In the genomic region with DNA sequence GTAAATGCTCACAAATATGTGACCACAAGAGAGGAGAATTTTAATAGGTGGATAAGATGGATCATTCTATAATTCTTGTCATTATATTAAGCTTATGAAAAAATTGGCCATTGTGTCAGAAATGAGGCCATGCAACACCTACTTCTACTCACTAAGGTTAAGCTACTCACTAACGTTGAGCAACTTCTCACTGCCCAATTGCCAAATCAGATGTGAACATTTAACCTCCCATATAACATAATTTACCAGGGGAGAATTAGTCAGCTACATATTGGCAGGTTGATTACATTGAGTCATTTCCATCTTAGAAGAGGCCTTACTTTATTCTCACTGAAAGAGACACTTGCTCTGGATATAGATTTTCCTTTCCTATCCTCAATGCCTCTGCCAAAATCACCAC, we compare ENCODE assay signal across 31 cellular contexts.
"Had no signal": no experiment of that assay in that cellular context is flagged by ENCODE, and none has a peak within 500 bp of the region (broad histone marks: within the 10 kb centered on the region; RNA-seq: fewer than 3 reads in every experiment).

No MANE protein-coding gene starts in this region.

- H3K36me3 ChIP-seq: adrenal gland, ascending aorta, brain microvascular endothelial cell, left ventricle myocardium inferior, prostate gland, suprapubic skin, tibial nerve had no signal

- H3K36me3 Mint-ChIP-seq: activated naive CD8-positive, alpha-beta T cell; immature natural killer cell; mesothelial cell of epicardium; natural killer cell; stimulated activated effector memory CD8-positive, alpha-beta T cell treated with anti-CD3 and anti-CD28 coated beads, Interleukin-12 subunit alpha, Interleukin-12 subunit beta, amount 100 ng/mL, for 72 hours; WTC11 had no signal

- H3K4me3 Mint-ChIP-seq: activated naive CD8-positive, alpha-beta T cell; activated T-cell treated with anti-CD3 and anti-CD28 coated beads, Interleukin-2, amount 50 U/mL, for 24 hours; activated T-helper 17 cell treated with anti-CD3 and anti-CD28 coated beads, Interleukin-2, amount 50 U/mL, for 72 hours; central memory CD8-positive, alpha-beta T cell; immature natural killer cell; mesothelial cell of epicardium; natural killer cell; stimulated activated effector memory CD8-positive, alpha-beta T cell treated with anti-CD3 and anti-CD28 coated beads, Interleukin-12 subunit alpha, Interleukin-12 subunit beta, amount 100 ng/mL, for 72 hours; stimulated activated naive CD8-positive, alpha-beta T cell treated with anti-CD3 and anti-CD28 coated beads, Interleukin-15, amount 100 ng/mL, for 72 hours; T-helper 1 cell treated with Interleukin-12 subunit alpha and Interleukin-12 subunit beta and Interleukin-4 antibody, amounts not matched to agents 30 μg/mL and 1 μg/mL, for 36 hours; WTC11 had no signal

- DNase-seq: activated CD8-positive, alpha-beta memory T cell treated with anti-CD3 and anti-CD28 coated beads for 24 hours; activated CD8-positive, alpha-beta memory T cell treated with anti-CD3 and anti-CD28 coated beads, Interleukin-2, amount 50 U/mL, for 4 hours; activated naive CD4-positive, alpha-beta T cell; activated T-cell treated with anti-CD3 and anti-CD28 coated beads, Interleukin-2, amount 50 U/mL, for 24 hours; adrenal gland; brain microvascular endothelial cell; effector memory CD4-positive, alpha-beta T cell; glutamatergic neuron; immature natural killer cell; kidney glomerular epithelial cell; left ventricle myocardium inferior; natural killer cell; right cardiac atrium; stimulated activated CD4-positive, alpha-beta T cell treated with anti-CD3 and anti-CD28 coated beads, Interleukin-2, amount 100 ng/mL, for 24 hours; stimulated activated naive CD8-positive, alpha-beta T cell treated with anti-CD3 and anti-CD28 coated beads, Interleukin-15, amount 100 ng/mL, for 72 hours; T1000 had no signal

- H3K27me3 Mint-ChIP-seq: activated naive CD8-positive, alpha-beta T cell; activated T-cell treated with anti-CD3 and anti-CD28 coated beads, Interleukin-2, amount 50 U/mL, for 24 hours; activated T-helper 17 cell treated with anti-CD3 and anti-CD28 coated beads, Interleukin-2, amount 50 U/mL, for 72 hours; central memory CD8-positive, alpha-beta T cell; stimulated activated naive CD8-positive, alpha-beta T cell treated with anti-CD3 and anti-CD28 coated beads, Interleukin-15, amount 100 ng/mL, for 72 hours had no signal

- H3K4me1 Mint-ChIP-seq: activated T-helper 17 cell treated with anti-CD3 and anti-CD28 coated beads, Interleukin-2, amount 50 U/mL, for 72 hours; central memory CD8-positive, alpha-beta T cell; immature natural killer cell; mesothelial cell of epicardium; natural killer cell; stimulated activated effector memory CD8-positive, alpha-beta T cell treated with anti-CD3 and anti-CD28 coated beads, Interleukin-12 subunit alpha, Interleukin-12 subunit beta, amount 100 ng/mL, for 72 hours; stimulated activated naive CD8-positive, alpha-beta T cell treated with anti-CD3 and anti-CD28 coated beads, Interleukin-15, amount 100 ng/mL, for 72 hours had no signal

- H3K9me3 ChIP-seq: adrenal gland, ascending aorta, left ventricle myocardium inferior, prostate gland, suprapubic skin, tibial nerve had no signal

- H3K9me3 Mint-ChIP-seq: mesothelial cell of epicardium had no signal

- H3K4me1 ChIP-seq: adrenal gland, ascending aorta, left ventricle myocardium inferior, prostate gland, suprapubic skin, tibial nerve had no signal

- ATAC-seq: activated T-helper 17 cell treated with anti-CD3 and anti-CD28 coated beads, Interleukin-2, amount 50 U/mL, for 72 hours; esophagus mucosa; natural killer cell; right cardiac atrium; stimulated activated effector memory CD8-positive, alpha-beta T cell treated with anti-CD3 and anti-CD28 coated beads, Interleukin-12 subunit alpha, Interleukin-12 subunit beta, amount 100 ng/mL, for 72 hours; stimulated activated naive CD8-positive, alpha-beta T cell treated with anti-CD3 and anti-CD28 coated beads, Interleukin-15, amount 100 ng/mL, for 72 hours; WTC11 had no signal

- FAIRE-seq: colon had no signal

- H3K27me3 ChIP-seq: adrenal gland, ascending aorta, brain microvascular endothelial cell, hepatocyte, suprapubic skin, tibial nerve had no signal

- H3K27ac ChIP-seq: adrenal gland, ascending aorta, brain microvascular endothelial cell, hepatocyte, left ventricle myocardium inferior, prostate gland, skin epidermis, suprapubic skin, tibial nerve had no signal

- H3K27ac Mint-ChIP-seq: activated naive CD8-positive, alpha-beta T cell; activated T-cell treated with anti-CD3 and anti-CD28 coated beads, Interleukin-2, amount 50 U/mL, for 24 hours; activated T-helper 17 cell treated with anti-CD3 and anti-CD28 coated beads, Interleukin-2, amount 50 U/mL, for 72 hours; immature natural killer cell; mesothelial cell of epicardium; natural killer cell; stimulated activated effector memory CD8-positive, alpha-beta T cell treated with anti-CD3 and anti-CD28 coated beads, Interleukin-12 subunit alpha, Interleukin-12 subunit beta, amount 100 ng/mL, for 72 hours; stimulated activated naive CD8-positive, alpha-beta T cell treated with anti-CD3 and anti-CD28 coated beads, Interleukin-15, amount 100 ng/mL, for 72 hours; T-helper 1 cell treated with Interleukin-12 subunit alpha and Interleukin-12 subunit beta and Interleukin-4 antibody, amounts not matched to agents 30 μg/mL and 1 μg/mL, for 36 hours; WTC11 had no signal

- H3K4me3 ChIP-seq: adrenal gland, ascending aorta, hepatocyte, left ventricle myocardium inferior, prostate gland, skin epidermis, suprapubic skin, tibial nerve had no signal
